ENCODE assay signal across 8 cellular contexts in the genomic region with DNA sequence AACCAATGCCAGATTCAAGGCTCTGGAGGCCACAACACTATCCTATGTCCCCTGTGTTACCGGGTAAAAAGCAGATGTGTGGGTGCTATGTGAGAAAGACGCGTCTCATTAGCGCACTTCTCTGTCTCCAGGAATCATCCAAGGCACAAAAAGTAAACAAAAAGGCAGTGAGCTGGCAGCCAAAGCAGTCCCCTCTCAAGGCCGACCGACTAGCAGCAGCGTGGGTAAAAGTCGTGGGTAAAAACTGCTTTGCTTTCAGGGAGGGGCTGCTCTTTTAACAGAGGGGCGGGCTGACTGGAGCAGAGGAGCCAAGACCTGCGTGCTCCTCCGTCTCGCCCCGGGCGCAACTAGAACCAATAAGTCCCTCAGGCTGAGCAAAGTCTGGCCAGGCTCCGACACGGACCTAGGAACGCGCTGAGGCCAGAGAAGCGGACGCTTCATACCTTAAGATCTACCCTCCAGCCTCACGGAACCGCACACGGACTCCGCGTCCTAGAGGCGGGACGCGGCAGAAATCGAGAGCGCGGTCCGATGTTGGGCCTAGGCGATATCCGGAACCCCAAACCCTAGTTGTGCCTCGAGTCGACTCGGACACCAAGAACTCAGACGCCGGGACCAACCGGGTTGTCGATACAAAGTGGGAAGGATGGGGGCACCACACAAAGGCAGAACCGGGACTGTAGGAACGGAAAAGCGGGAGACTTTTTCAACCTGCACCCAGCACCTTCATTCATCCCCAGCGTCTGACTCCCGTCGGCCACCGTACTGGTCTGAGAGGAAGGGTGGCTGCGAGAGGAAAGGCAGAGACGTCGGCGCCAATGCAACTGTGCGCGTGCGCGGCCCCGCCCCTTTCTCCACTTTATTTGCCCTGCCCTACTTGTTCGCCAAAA. TPM values are rescaled to one million over a fixed set of nuclear protein-coding genes. Genes with fewer than 3 reads are reported as not detected.
DNase-seq lines count a peak whose midpoint lies in the region; ATAC-seq and TF ChIP-seq lines count a peak whose summit lies in the region.

A gene with protein sequence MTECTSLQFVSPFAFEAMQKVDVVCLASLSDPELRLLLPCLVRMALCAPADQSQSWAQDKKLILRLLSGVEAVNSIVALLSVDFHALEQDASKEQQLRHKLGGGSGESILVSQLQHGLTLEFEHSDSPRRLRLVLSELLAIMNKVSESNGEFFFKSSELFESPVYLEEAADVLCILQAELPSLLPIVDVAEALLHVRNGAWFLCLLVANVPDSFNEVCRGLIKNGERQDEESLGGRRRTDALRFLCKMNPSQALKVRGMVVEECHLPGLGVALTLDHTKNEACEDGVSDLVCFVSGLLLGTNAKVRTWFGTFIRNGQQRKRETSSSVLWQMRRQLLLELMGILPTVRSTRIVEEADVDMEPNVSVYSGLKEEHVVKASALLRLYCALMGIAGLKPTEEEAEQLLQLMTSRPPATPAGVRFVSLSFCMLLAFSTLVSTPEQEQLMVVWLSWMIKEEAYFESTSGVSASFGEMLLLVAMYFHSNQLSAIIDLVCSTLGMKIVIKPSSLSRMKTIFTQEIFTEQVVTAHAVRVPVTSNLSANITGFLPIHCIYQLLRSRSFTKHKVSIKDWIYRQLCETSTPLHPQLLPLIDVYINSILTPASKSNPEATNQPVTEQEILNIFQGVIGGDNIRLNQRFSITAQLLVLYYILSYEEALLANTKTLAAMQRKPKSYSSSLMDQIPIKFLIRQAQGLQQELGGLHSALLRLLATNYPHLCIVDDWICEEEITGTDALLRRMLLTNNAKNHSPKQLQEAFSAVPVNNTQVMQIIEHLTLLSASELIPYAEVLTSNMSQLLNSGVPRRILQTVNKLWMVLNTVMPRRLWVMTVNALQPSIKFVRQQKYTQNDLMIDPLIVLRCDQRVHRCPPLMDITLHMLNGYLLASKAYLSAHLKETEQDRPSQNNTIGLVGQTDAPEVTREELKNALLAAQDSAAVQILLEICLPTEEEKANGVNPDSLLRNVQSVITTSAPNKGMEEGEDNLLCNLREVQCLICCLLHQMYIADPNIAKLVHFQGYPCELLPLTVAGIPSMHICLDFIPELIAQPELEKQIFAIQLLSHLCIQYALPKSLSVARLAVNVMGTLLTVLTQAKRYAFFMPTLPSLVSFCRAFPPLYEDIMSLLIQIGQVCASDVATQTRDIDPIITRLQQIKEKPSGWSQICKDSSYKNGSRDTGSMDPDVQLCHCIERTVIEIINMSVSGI (minus strand): TSS at position 772 of the 890 bp plus-strand sequence. CDS start 1,338 bp downstream, outside the sequence.

- peak in 1 of 2 donors; percentile 65 for TF ChIP-seq POLR2A in heart left ventricle (IDR thresholded peaks at IDR 0.05)
- TF ChIP-seq POLR2A in transverse colon (IDR thresholded peaks at IDR 0.05), result peak; percentile 70

- WGBS in heart left ventricle, 4 donors, result 0 to 1% (median 0%) methylated on average over 43 to 58 of the region's 58 CpGs
- 0% methylated on average over 19 to 46 of the region's 58 CpGs for WGBS in transverse colon (ENCODE audit: low coverage in 1 of 2), 2 donors

- peak; percentile 61 for DNase-seq in NCI-H1417 treated with DMSO at 0.1 percent for 48 hours (lab: John Stamatoyannopoulos, UW)
- DNase-seq in SW 1271 (lab: John Stamatoyannopoulos, UW), result peak; percentile 79 to 92
- peak; percentile 87 for DNase-seq in activated naive CD8-positive, alpha-beta T cell treated with anti-CD3 and anti-CD28 coated beads, Interleukin-2, amount 50 U/mL, for 16 hours (ENCODE audit: low read depth, low spot score)
- peak; percentile 96 to 97 (median 97) for DNase-seq in heart left ventricle
- peak; percentile 94 for DNase-seq in pons (ENCODE audit: low spot score)
- peak; percentile 97 for DNase-seq in transverse colon

- ATAC-seq in HG02763 (IDR thresholded peaks at IDR 0.05; ENCODE audit: unreplicated experiment) (peak; percentile 81), heart left ventricle (peak; percentile 91 to 99 (median 97))

- TF ChIP-seq CTCF in heart left ventricle (IDR thresholded peaks at IDR 0.05) (peak in 1 of 12 donors; percentile 10), transverse colon (IDR thresholded peaks at IDR 0.05) (peak in 1 of 5 experiments; percentile 24)

- H3K36me3 ChIP-seq in heart left ventricle (peaks cover 0 to 32% (median 27%) of the 10 kb centered on the region in 9 donors), transverse colon (no peaks in the 10 kb centered on the region)

- H3K27me3 ChIP-seq in heart left ventricle, result no peaks in the 10 kb centered on the region
- H3K27me3 ChIP-seq in transverse colon, result no peaks in the 10 kb centered on the region

- intact Hi-C loops in heart left ventricle (cut with DNase I) (loop anchor here in 6 of 10 donors (2.0 to 10.0 kb wide), 3 partner anchors 63 to 140 kb away; a partner anchor contains a TSS), transverse colon (cut with DNase I; ENCODE audit: low total_unique reads) (loop anchor here (2.0 kb wide), 1 partner anchor 137 kb away; a partner anchor contains a TSS)

- H3K4me1 ChIP-seq in heart left ventricle (peaks cover 0 to 18% (median 13%) of the 10 kb centered on the region in 12 donors), transverse colon (peaks cover 8 to 19% (median 15%) of the 10 kb centered on the region in 4 donors)

- H3K27ac ChIP-seq in heart left ventricle (peak within 1 kb of the TSS; percentile 43 to 89 (median 82)), transverse colon (peak within 1 kb of the TSS; percentile 88 to 95 (median 90))

- H3K4me3 ChIP-seq in GM08714 (ENCODE audit: low read length) (peak within 1 kb of the TSS; percentile 87), heart left ventricle (peak within 1 kb of the TSS; percentile 59 to 85 (median 76)), transverse colon (peak within 1 kb of the TSS; percentile 55 to 91 (median 72))

- no peaks in the 10 kb centered on the region for H3K9me3 ChIP-seq in heart left ventricle
- H3K9me3 ChIP-seq in transverse colon, result no peaks in the 10 kb centered on the region

- TF ChIP-seq EP300 in transverse colon (IDR thresholded peaks at IDR 0.05; ENCODE audit: low read depth), result no peak

- in situ Hi-C loops in transverse colon (cut with MboI; ENCODE audit: low pct_ligation_motif_present in 1 of 4, low pct_unique_long_range_greater_than_20kb in 1 of 4, low sequenced_read_pairs in 3 of 4), result no loop called here

RNA-seq across cellular contexts. Expression of the gene that starts here (rescaled TPM):
- total RNA-seq in heart left ventricle (10 to 100 TPM in 5 of 9 donors, 1 to 10 TPM in 4; 6.3 to 16.6 (median 10.3) TPM), transverse colon (10 to 100 TPM in 1 of 4 donors, 1 to 10 TPM in 3; 1.9 to 17.7 (median 7.9) TPM)
- 1 to 10 TPM; 3.0 to 3.5 TPM for polyA plus RNA-seq in heart left ventricle

Comparison
In these comparisons a context has a peak if more than half of its experiments do, and no peak if none do; other contexts are left out.
1. Peak in every context shown above with its lines: DNase-seq, ATAC-seq, H3K4me3 ChIP-seq and H3K27ac ChIP-seq.